ENCODE assay signal across 13 cellular contexts in genomic region chr11:13927496-13927895, GRCh38.
A peak's percentile ranks its signal among the peaks of the same experiment; 100 is the strongest.
DNase-seq lines count a peak whose midpoint lies in the region.
"Had no signal": no experiment of that assay in that cellular context is flagged by ENCODE, and none has a peak within 500 bp of the region (broad histone marks: within the 10 kb centered on the region; RNA-seq: fewer than 3 reads in every experiment).

No MANE protein-coding gene starts in this region.

- H3K36me3 ChIP-seq in effector memory CD4-positive, alpha-beta T cell (ENCODE audit: control insufficient read depth, insufficient read depth, low read length) = no peaks in the 10 kb centered on the region

- no peak overlapping the region for H3K4me3 ChIP-seq in effector memory CD4-positive, alpha-beta T cell (ENCODE audit: insufficient read depth, low read depth, low read length, poor library complexity, severe bottlenecking)
- H3K4me3 ChIP-seq: GM12878, GM23248 had no signal

- DNase-seq in NCI-H69 (lab: John Stamatoyannopoulos, UW) (peak; percentile 45), globus pallidus (ENCODE audit: low spot score) (peak; percentile 46), midbrain (lab: John Stamatoyannopoulos, UW) (peak; percentile 47), superior temporal gyrus (ENCODE audit: extremely low spot score) (peak; percentile 22), activated T-cell treated with anti-CD3 and anti-CD28 coated beads for 4 hours (no peak), COR-L47 (lab: John Stamatoyannopoulos, UW) (no peak)
- DNase-seq in effector memory CD4-positive, alpha-beta T cell = no peak
- DNase-seq: ACHN; CD4-positive, alpha-beta T cell; DMS79; GM23248 had no signal

- no peak overlapping the region for H3K27ac ChIP-seq in effector memory CD4-positive, alpha-beta T cell (ENCODE audit: insufficient read depth, low read length, poor library complexity, severe bottlenecking)
- H3K27ac ChIP-seq: GM23248, HL-60 had no signal

- peaks cover 33% of the 10 kb centered on the region for H3K4me1 ChIP-seq in effector memory CD4-positive, alpha-beta T cell (ENCODE audit: control insufficient read depth, insufficient read depth, low read length, poor library complexity, severe bottlenecking)

- no peaks in the 10 kb centered on the region for H3K27me3 ChIP-seq in effector memory CD4-positive, alpha-beta T cell (replicated peaks; ENCODE audit: control insufficient read depth, insufficient read depth, low read length, poor library complexity, severe bottlenecking)

- H3K9me3 ChIP-seq in effector memory CD4-positive, alpha-beta T cell (ENCODE audit: control insufficient read depth, low read length) = no peaks in the 10 kb centered on the region

Comparison
In these comparisons a context has a peak if more than half of its experiments do, and no peak if none do; other contexts are left out.
1. DNase-seq: peak in NCI-H69 (single experiment), globus pallidus (single experiment), midbrain (single experiment) and superior temporal gyrus (single experiment); none in effector memory CD4-positive, alpha-beta T cell (0 of 3), activated T-cell treated with anti-CD3 and anti-CD28 coated beads for 4 hours (single experiment) and COR-L47 (single experiment).